ENCODE assay signal across 15 cellular contexts in genomic region chr6:15256538-15257222, GRCh38. TPM values are rescaled to one million over a fixed set of nuclear protein-coding genes. Genes with fewer than 3 reads are reported as not detected.
DNase-seq lines count a peak whose midpoint lies in the region; ATAC-seq and TF ChIP-seq lines count a peak whose summit lies in the region.
"Had no signal": no experiment of that assay in that cellular context is flagged by ENCODE, and none has a peak within 500 bp of the region (broad histone marks: within the 10 kb centered on the region; RNA-seq: fewer than 3 reads in every experiment).

No MANE protein-coding gene starts in this region.

- TF ChIP-seq CTCF in WTC11 (IDR thresholded peaks at IDR 0.05): no peak
- TF ChIP-seq CTCF in glutamatergic neuron (IDR thresholded peaks at IDR 0.05; ENCODE audit: partially characterized antibody, unreplicated experiment): no peak

- H3K27me3 ChIP-seq in right cardiac atrium (ENCODE audit: control insufficient read depth, insufficient read depth) (no peaks in the 10 kb centered on the region), skeletal muscle tissue (ENCODE audit: control insufficient read depth in 3 of 3, insufficient read depth in 3 of 3, low read length in 3 of 3) (no peaks in the 10 kb centered on the region)
- H3K27me3 ChIP-seq: body of pancreas, neural progenitor cell, thyroid gland had no signal

- peaks cover 91% of the 10 kb centered on the region for H3K36me3 Mint-ChIP-seq in activated T-cell treated with anti-CD3 and anti-CD28 coated beads, Interleukin-2, amount 50 U/mL, for 24 hours (ENCODE audit: low read depth)
- H3K36me3 Mint-ChIP-seq in WTC11 (peaks cover 23% of the 10 kb centered on the region), glutamatergic neuron (ENCODE audit: unreplicated experiment) (no peaks in the 10 kb centered on the region)

- H3K4me3 ChIP-seq in right cardiac atrium (ENCODE audit: low read length) (no peak overlapping the region), skeletal muscle tissue (ENCODE audit: low read length in 3 of 3) (peak overlapping the region in 1 of 3 donors; percentile 36)
- H3K4me3 ChIP-seq: body of pancreas, neural progenitor cell, thyroid gland had no signal

- H3K27ac ChIP-seq in right cardiac atrium (ENCODE audit: low read length) (peak overlapping the region; percentile 70), skeletal muscle tissue (ENCODE audit: low read depth, low read length) (peak overlapping the region; percentile 82)
- H3K27ac ChIP-seq: body of pancreas, neural progenitor cell, thyroid gland had no signal

- no peak for ATAC-seq in WTC11
- peak; percentile 43 to 56 for ATAC-seq in right cardiac atrium

- no peaks in the 10 kb centered on the region for H3K27me3 Mint-ChIP-seq in activated T-cell treated with anti-CD3 and anti-CD28 coated beads, Interleukin-2, amount 50 U/mL, for 24 hours
- no peaks in the 10 kb centered on the region for H3K27me3 Mint-ChIP-seq in WTC11 (ENCODE audit: low read depth)
- no peaks in the 10 kb centered on the region for H3K27me3 Mint-ChIP-seq in glutamatergic neuron (ENCODE audit: unreplicated experiment)

- peaks cover 98% of the 10 kb centered on the region for H3K4me1 Mint-ChIP-seq in activated T-cell treated with anti-CD3 and anti-CD28 coated beads, Interleukin-2, amount 50 U/mL, for 24 hours (ENCODE audit: low read depth)
- H3K4me1 Mint-ChIP-seq in WTC11 (peaks cover 100% of the 10 kb centered on the region), glutamatergic neuron (ENCODE audit: low read depth, unreplicated experiment) (peaks cover 52% of the 10 kb centered on the region)

- intact Hi-C loops in right cardiac atrium (cut with DNase I): loop anchor here in 3 of 4 donors (10.0 kb wide), 3 partner anchors 98 to 178 kb away; no protein-coding TSS in a partner anchor

- no peak for DNase-seq in activated T-cell treated with anti-CD3 and anti-CD28 coated beads, Interleukin-2, amount 50 U/mL, for 24 hours
- DNase-seq in activated T-cell treated with anti-CD3 and anti-CD28 coated beads, Interleukin-2, amount 50 U/mL, for 1 hour: no peak
- no peak for DNase-seq in WTC11 (ENCODE audit: low spot score)
- no peak for DNase-seq in right cardiac atrium
- no peak for DNase-seq in cerebellum (ENCODE audit: low spot score)
- DNase-seq in glutamatergic neuron: no peak
- DNase-seq in HuH-7 (ENCODE audit: low spot score): no peak
- DNase-seq: 8988T; activated CD4-positive, CD25-positive, alpha-beta regulatory T cell; body of pancreas; KG1; NCI-H2029; thyroid gland had no signal

- H3K9me3 Mint-ChIP-seq in activated T-cell treated with anti-CD3 and anti-CD28 coated beads, Interleukin-2, amount 50 U/mL, for 24 hours: no peaks in the 10 kb centered on the region
- H3K9me3 Mint-ChIP-seq in WTC11 (no peaks in the 10 kb centered on the region), glutamatergic neuron (ENCODE audit: unreplicated experiment) (no peaks in the 10 kb centered on the region)
- H3K9me3 Mint-ChIP-seq: neural progenitor cell had no signal

- CTCF ChIA-PET in WTC11 (lab: Charles Lee): no interaction called here

- H3K36me3 ChIP-seq in skeletal muscle tissue (ENCODE audit: control insufficient read depth in 3 of 3, insufficient read depth in 3 of 3, low read length in 3 of 3): no peaks in the 10 kb centered on the region
- H3K36me3 ChIP-seq: neural progenitor cell, thyroid gland had no signal

- H3K4me3 Mint-ChIP-seq in activated T-cell treated with anti-CD3 and anti-CD28 coated beads, Interleukin-2, amount 50 U/mL, for 24 hours: no peak overlapping the region
- peak overlapping the region; percentile 44 for H3K4me3 Mint-ChIP-seq in WTC11
- H3K4me3 Mint-ChIP-seq in glutamatergic neuron (ENCODE audit: unreplicated experiment): no peak overlapping the region
- H3K4me3 Mint-ChIP-seq: neural progenitor cell had no signal

- H3K9me3 ChIP-seq in right cardiac atrium (ENCODE audit: control insufficient read depth, low read length): no peaks in the 10 kb centered on the region
- H3K9me3 ChIP-seq in skeletal muscle tissue (ENCODE audit: control insufficient read depth in 3 of 3, low read length in 3 of 3): no peaks in the 10 kb centered on the region
- H3K9me3 ChIP-seq: body of pancreas, thyroid gland had no signal

- 50% methylated on average over 8 of the region's 8 CpGs for WGBS in right cardiac atrium

- POLR2A ChIA-PET in WTC11 (lab: Charles Lee): interaction anchor here (1.0 kb wide), 1 partner anchor 9 kb away, joined by 4 read pairs; no protein-coding TSS in a partner anchor

- peak overlapping the region; percentile 47 to 64 (median 63) for H3K9ac ChIP-seq in skeletal muscle tissue (ENCODE audit: low read depth in 1 of 3, low read length in 3 of 3)
- H3K9ac ChIP-seq: neural progenitor cell had no signal

- peaks cover 12% of the 10 kb centered on the region for H3K4me1 ChIP-seq in right cardiac atrium (ENCODE audit: control insufficient read depth, insufficient read depth, low read length)
- peaks cover 61 to 72% (median 70%) of the 10 kb centered on the region in 3 donors for H3K4me1 ChIP-seq in skeletal muscle tissue (ENCODE audit: control insufficient read depth in 3 of 3, insufficient read depth in 3 of 3, low read length in 3 of 3)

- H3K27ac Mint-ChIP-seq in activated T-cell treated with anti-CD3 and anti-CD28 coated beads, Interleukin-2, amount 50 U/mL, for 24 hours: peak overlapping the region; percentile 18
- peak overlapping the region; percentile 79; the same call in 1 of the 2 replicates for H3K27ac Mint-ChIP-seq in WTC11
- no peak overlapping the region for H3K27ac Mint-ChIP-seq in glutamatergic neuron (ENCODE audit: unreplicated experiment)

TF ChIP-seq in WTC11, 78 proteins besides CTCF, POLR2A, EP300 and RAD21 (continues in another document):
- TF ChIP-seq ZNF512 (CRISPR knock-in tag; IDR thresholded peaks at IDR 0.05; ENCODE audit: borderline replicate concordance) (no peak), TP53 (CRISPR knock-in tag; IDR thresholded peaks at IDR 0.05) (no peak), ATF2 (CRISPR knock-in tag; IDR thresholded peaks at IDR 0.05; ENCODE audit: borderline replicate concordance, low read depth) (no peak), ZNF416 (CRISPR knock-in tag; IDR thresholded peaks at IDR 0.05) (no peak), MAX (CRISPR knock-in tag; IDR thresholded peaks at IDR 0.05) (no peak), GRHL2 (CRISPR knock-in tag; IDR thresholded peaks at IDR 0.05; ENCODE audit: insufficient replicate concordance, severe bottlenecking) (no peak), ZNF232 (CRISPR knock-in tag; IDR thresholded peaks at IDR 0.05) (no peak), MXD4 (CRISPR knock-in tag; IDR thresholded peaks at IDR 0.05; ENCODE audit: borderline replicate concordance) (no peak), ZNF219 (CRISPR knock-in tag; IDR thresholded peaks at IDR 0.05; ENCODE audit: borderline replicate concordance) (no peak), PRRX2 (CRISPR knock-in tag; IDR thresholded peaks at IDR 0.05) (no peak), GTF2I (CRISPR knock-in tag; conservative IDR thresholded peaks at IDR 0.05) (no peak), ZNF671 (CRISPR knock-in tag; IDR thresholded peaks at IDR 0.05) (no peak), RELA (CRISPR knock-in tag; IDR thresholded peaks at IDR 0.05; ENCODE audit: borderline replicate concordance) (no peak), ETV6 (CRISPR knock-in tag; IDR thresholded peaks at IDR 0.05) (no peak)

RNA-seq across cellular contexts. Expression of gene JARID2, which starts 10.8 kb away (rescaled TPM):
- total RNA-seq in WTC11 (2021): 166 to 180 TPM (median 167 TPM) in 3 replicates
- total RNA-seq in right cardiac atrium: 10 to 100 TPM in 1 of 4 donors, 1 to 10 TPM in 3; 6.8 to 10.1 (median 9.4) TPM
- polyA plus RNA-seq in right cardiac atrium: 4.1 TPM
- total RNA-seq in skeletal muscle tissue: 12.0 TPM
- total RNA-seq in cerebellum: 25.3 TPM
- total RNA-seq in glutamatergic neuron (ENCODE audit: unreplicated experiment): 83.8 TPM
